In the genomic region with DNA sequence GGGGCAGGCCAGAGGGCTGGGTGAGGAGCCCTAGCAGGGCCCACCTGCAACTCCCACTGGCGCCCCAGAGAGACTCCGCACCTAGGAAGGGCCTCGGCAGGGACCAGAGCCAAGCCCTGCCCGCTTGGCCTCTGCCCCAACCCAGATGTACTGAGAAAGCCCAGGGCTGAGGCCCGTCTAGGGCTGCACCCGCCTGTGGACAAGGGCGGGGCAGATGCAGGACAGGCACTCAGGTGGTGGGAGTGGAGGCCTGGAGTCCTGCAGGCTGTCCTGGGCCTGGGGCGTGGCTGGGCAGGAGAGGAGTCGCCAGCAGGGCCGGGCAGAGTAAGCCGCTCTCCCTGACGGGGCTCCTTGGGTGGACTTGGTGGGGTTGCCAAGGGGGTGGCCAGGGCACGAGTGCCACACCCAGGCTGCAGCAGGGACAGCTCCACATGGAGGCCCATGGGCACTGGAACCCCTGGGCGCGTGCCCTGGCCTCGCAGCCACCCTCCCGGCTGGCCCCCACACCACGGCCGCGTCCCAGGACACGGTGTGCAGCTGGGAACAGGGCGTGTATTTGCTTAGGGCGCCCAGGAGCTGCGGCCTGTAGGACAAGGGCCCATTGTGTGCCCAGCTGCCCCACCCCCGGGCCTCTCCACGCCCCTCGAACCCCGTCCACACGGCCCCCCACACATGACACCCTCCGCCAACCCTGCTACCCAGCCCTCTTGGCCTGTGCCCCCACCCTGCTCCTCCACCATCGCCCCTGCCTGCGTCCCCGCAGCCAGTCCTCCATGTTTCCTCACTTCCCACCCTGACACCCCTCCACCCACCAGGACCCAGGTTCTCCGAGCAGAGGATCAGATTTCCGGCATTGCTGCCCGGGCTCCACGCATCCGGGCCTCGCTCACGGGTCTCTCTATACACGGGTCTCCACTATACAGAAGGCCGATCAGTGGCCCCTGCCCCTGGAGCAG, we compare ENCODE assay signal across 15 cellular contexts. TPM values are rescaled to one million over a fixed set of nuclear protein-coding genes. Genes with fewer than 3 reads are reported as not detected.
DNase-seq lines count a peak whose midpoint lies in the region; ATAC-seq, FAIRE-seq and TF ChIP-seq lines count a peak whose summit lies in the region.
"Had no signal": no experiment of that assay in that cellular context is flagged by ENCODE, and none has a peak within 500 bp of the region (broad histone marks: within the 10 kb centered on the region; RNA-seq: fewer than 3 reads in every experiment).

No MANE protein-coding gene starts in this region.

- H3K27ac Mint-ChIP-seq in neural progenitor cell, result peak overlapping the region; percentile 92
- H3K27ac Mint-ChIP-seq: activated T-helper 1 cell treated with anti-CD3 and anti-CD28 coated beads, Interleukin-12 subunit alpha, Interleukin-12 subunit beta, Interleukin-2, Interleukin-4 antibody, amounts not matched to agents 30 ng/mL and 10 ng/mL and 1 ng/mL, durations not matched to agents 14 hours and 24 hours and 36 hours had no signal

- no peak for TF ChIP-seq RAD21 in A549 (conservative IDR thresholded peaks at IDR 0.05 in 1 of 2, IDR thresholded peaks at IDR 0.05 in 1 of 2)

- no peak overlapping the region for H3K4me3 Mint-ChIP-seq in neural progenitor cell
- H3K4me3 Mint-ChIP-seq: activated T-helper 1 cell treated with anti-CD3 and anti-CD28 coated beads, Interleukin-12 subunit alpha, Interleukin-12 subunit beta, Interleukin-2, Interleukin-4 antibody, amounts not matched to agents 30 ng/mL and 10 ng/mL and 1 ng/mL, durations not matched to agents 14 hours and 24 hours and 36 hours had no signal

- no peaks in the 10 kb centered on the region for H4K20me1 ChIP-seq in neural progenitor cell (ENCODE audit: low read depth)

- H3K4me1 Mint-ChIP-seq in neural progenitor cell, result peaks cover 12% of the 10 kb centered on the region

- POLR2A ChIA-PET in A549 (lab: Yijun Ruan, JAX), result no interaction called here

- H3K27ac ChIP-seq in A549 (peak overlapping the region; percentile 91 to 93), neural progenitor cell (no peak overlapping the region)
- H3K27ac ChIP-seq: SK-N-MC had no signal

- H3K36me3 Mint-ChIP-seq in neural progenitor cell, result no peaks in the 10 kb centered on the region

- H3F3A ChIP-seq in neural progenitor cell (ENCODE audit: low read depth), result no peaks in the 10 kb centered on the region

- DNase-seq in A549 (ENCODE audit: low read depth in 1 of 2, low spot score in 1 of 2) (peak in 1 of 2 experiments; percentile 74), NCI-H2196 (lab: John Stamatoyannopoulos, UW; ENCODE audit: unreplicated experiment) (peak; percentile 64), neural progenitor cell (ENCODE audit: low spot score) (no peak), midbrain (lab: John Stamatoyannopoulos, UW) (no peak), pons (ENCODE audit: low spot score) (no peak)
- DNase-seq in activated CD8-positive, alpha-beta memory T cell treated with anti-CD3 and anti-CD28 coated beads, Interleukin-2, amount 50 U/mL, for 4 hours, result no peak
- DNase-seq: AML-193, GF-D8, hippocampal formation, MV-4-11, NCI-H526 treated with DMSO at 0.1 percent for 48 hours had no signal

- TF ChIP-seq CTCF in A549 (IDR thresholded peaks at IDR 0.05) (no peak), neural progenitor cell (IDR thresholded peaks at IDR 0.05) (no peak)

- H2AFZ ChIP-seq in neural progenitor cell (replicated peaks), result no peak overlapping the region

- peaks cover 61% of the 10 kb centered on the region for H3K4me1 ChIP-seq in A549
- peaks cover 14% of the 10 kb centered on the region for H3K4me1 ChIP-seq in neural progenitor cell

- 60% methylated on average over 10 of the region's 42 CpGs for WGBS in A549 (ENCODE audit: missing lambda C conversion rate)

- no peaks in the 10 kb centered on the region for H3K9me3 Mint-ChIP-seq in neural progenitor cell
- H3K9me3 Mint-ChIP-seq: activated T-helper 1 cell treated with anti-CD3 and anti-CD28 coated beads, Interleukin-12 subunit alpha, Interleukin-12 subunit beta, Interleukin-2, Interleukin-4 antibody, amounts not matched to agents 30 ng/mL and 10 ng/mL and 1 ng/mL, durations not matched to agents 14 hours and 24 hours and 36 hours had no signal

- H3K4me2 ChIP-seq in A549 (peak overlapping the region; percentile 61), neural progenitor cell (no peak overlapping the region)

- no peak for TF ChIP-seq EP300 in A549 (IDR thresholded peaks at IDR 0.05)

- no peak for FAIRE-seq in A549 (lab: Jason Lieb, UNC)

- H3K27me3 ChIP-seq in neural progenitor cell, result no peaks in the 10 kb centered on the region

- no peaks in the 10 kb centered on the region for H3K27me3 Mint-ChIP-seq in neural progenitor cell (ENCODE audit: insufficient read depth, low read depth)

- H3K9me3 ChIP-seq in A549, result no peaks in the 10 kb centered on the region
- no peaks in the 10 kb centered on the region for H3K9me3 ChIP-seq in neural progenitor cell (ENCODE audit: low read depth)

- ATAC-seq in A549 (peak in 1 of 2 experiments; percentile 65; a peak in 3 of 6 replicates), esophagus mucosa (peak; percentile 69), GM18511 (IDR thresholded peaks at IDR 0.05; ENCODE audit: unreplicated experiment) (no peak)

- TF ChIP-seq POLR2A in A549 (IDR thresholded peaks at IDR 0.05; ENCODE audit: low read length), result no peak

- no peak overlapping the region for H3K9ac ChIP-seq in neural progenitor cell

- CTCF ChIA-PET in A549 (lab: Yijun Ruan, JAX), result no interaction called here

- H3K4me3 ChIP-seq in A549, result no peak overlapping the region
- no peak overlapping the region for H3K4me3 ChIP-seq in neural progenitor cell
- H3K4me3 ChIP-seq: SK-N-MC had no signal

- H3K79me2 ChIP-seq in neural progenitor cell (ENCODE audit: low read depth), result no peaks in the 10 kb centered on the region

- no peaks in the 10 kb centered on the region for H3K36me3 ChIP-seq in neural progenitor cell

TF ChIP-seq in A549, 52 proteins besides CTCF, POLR2A, EP300 and RAD21:
- TF ChIP-seq, protein P1, sequence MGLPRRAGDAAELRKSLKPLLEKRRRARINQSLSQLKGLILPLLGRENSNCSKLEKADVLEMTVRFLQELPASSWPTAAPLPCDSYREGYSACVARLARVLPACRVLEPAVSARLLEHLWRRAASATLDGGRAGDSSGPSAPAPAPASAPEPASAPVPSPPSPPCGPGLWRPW (IDR thresholded peaks at IDR 0.05), result no peak
- TF ChIP-seq RARB (CRISPR knock-in tag; IDR thresholded peaks at IDR 0.05), result no peak
- no peak for TF ChIP-seq TFCP2L1 (CRISPR knock-in tag; IDR thresholded peaks at IDR 0.05)
- no peak for TF ChIP-seq KDM1A (IDR thresholded peaks at IDR 0.05; ENCODE audit: low read depth)
- no peak for TF ChIP-seq NR3C1 (IDR thresholded peaks at IDR 0.05)
- no peak for TF ChIP-seq ZFP36 (IDR thresholded peaks at IDR 0.05; ENCODE audit: borderline replicate concordance, partially characterized antibody)
- no peak for TF ChIP-seq RFX5 (IDR thresholded peaks at IDR 0.05)
- TF ChIP-seq JUNB (IDR thresholded peaks at IDR 0.05), result no peak

RNA-seq across cellular contexts. Expression of a gene that starts 11.3 kb away (rescaled TPM):
- 3.8 and 4.4 TPM in 2 replicates for polyA plus RNA-seq in A549 (2011; rRNA removed)
- 17.0 and 25.0 TPM in 2 replicates for polyA plus RNA-seq in A549 (2012; cell fraction: cytosol; rRNA removed)
- 45.2 and 46.5 TPM in 2 replicates for polyA plus RNA-seq in A549 (2012; cell fraction: nucleus; rRNA removed)
- 10.3 to 11.3 TPM (median 11.2 TPM) in 3 replicates for polyA plus RNA-seq in A549 (2017; fragmentation: RNase III; extraction: RNeasy Plus Mini Kit Qiagen cat#74134 plus additional on column Dnase treatment)
- 1.6 and 3.0 TPM in 2 replicates for polyA minus RNA-seq in A549 (2011; rRNA and poly(A)+ RNA removed)
- 50.5 TPM for total RNA-seq in esophagus mucosa
- 15.1 and 37.2 TPM in 2 replicates for total RNA-seq in neural progenitor cell (ENCODE audit: low replicate concordance)

RNA-seq across cellular contexts. Expression of a gene that starts 30.8 kb away (rescaled TPM):
- polyA plus RNA-seq in A549 (2011; rRNA removed) (14.4 and 15.1 TPM in 2 replicates), A549 (2017; fragmentation: RNase III; extraction: RNeasy Plus Mini Kit Qiagen cat#74134 plus additional on column Dnase treatment) (18.7 to 20.6 TPM (median 18.7 TPM) in 3 replicates)
- 44.0 and 51.4 TPM in 2 replicates for polyA plus RNA-seq in A549 (2012; cell fraction: cytosol; rRNA removed)
- 63.9 and 67.7 TPM in 2 replicates for polyA plus RNA-seq in A549 (2012; cell fraction: nucleus; rRNA removed)
- polyA minus RNA-seq in A549 (2011; rRNA and poly(A)+ RNA removed), result 3.6 TPM in 2 replicates
- total RNA-seq in esophagus mucosa (25.5 TPM), neural progenitor cell (ENCODE audit: low replicate concordance) (12.2 and 22.6 TPM in 2 replicates)

RNA-seq across cellular contexts. Expression of a gene that starts 31.0 kb away (rescaled TPM):
- polyA plus RNA-seq in A549 (2011; rRNA removed), result 4.4 and 5.2 TPM in 2 replicates
- polyA plus RNA-seq in A549 (2012; cell fraction: cytosol; rRNA removed), result 8.9 and 13.6 TPM in 2 replicates
- 16.7 and 19.5 TPM in 2 replicates for polyA plus RNA-seq in A549 (2012; cell fraction: nucleus; rRNA removed)
- 6.3 to 9.0 TPM (median 7.7 TPM) in 3 replicates for polyA plus RNA-seq in A549 (2017; fragmentation: RNase III; extraction: RNeasy Plus Mini Kit Qiagen cat#74134 plus additional on column Dnase treatment)
- polyA minus RNA-seq in A549 (2011; rRNA and poly(A)+ RNA removed), result 5.8 and 8.2 TPM in 2 replicates
- total RNA-seq in esophagus mucosa, result 10.1 TPM
- total RNA-seq in neural progenitor cell (ENCODE audit: low replicate concordance), result 4.9 and 14.2 TPM in 2 replicates
